In genomic region chr2:168758970-168759820, GRCh38 we compare ENCODE assay signal across 8 cellular contexts.
DNase-seq lines count a peak whose midpoint lies in the region; ATAC-seq lines count a peak whose summit lies in the region.

No MANE protein-coding gene starts in this region.

- H3K27ac Mint-ChIP-seq in stimulated activated memory B cell treated with anti-CD40 and anti-IgM and Interleukin-4, amounts not matched to agents 10 μg/mL and 1 μg/mL and 100 μg/mL, for 72 hours, result no peak overlapping the region

- no peak overlapping the region for H3K4me3 Mint-ChIP-seq in stimulated activated memory B cell treated with anti-CD40 and anti-IgM and Interleukin-4, amounts not matched to agents 10 μg/mL and 1 μg/mL and 100 μg/mL, for 72 hours

- no peaks in the 10 kb centered on the region for H3K36me3 Mint-ChIP-seq in stimulated activated memory B cell treated with anti-CD40 and anti-IgM and Interleukin-4, amounts not matched to agents 10 μg/mL and 1 μg/mL and 100 μg/mL, for 72 hours

- DNase-seq in DMS53 treated with DMSO at 0.1 percent for 48 hours (lab: John Stamatoyannopoulos, UW; ENCODE audit: unreplicated experiment), result peak; percentile 57
- peak; percentile 18 for DNase-seq in NCI-H446 treated with DMSO at 0.1 percent for 48 hours (lab: John Stamatoyannopoulos, UW)
- peak; percentile 34 for DNase-seq in amniotic stem cell (lab: John Stamatoyannopoulos, UW)
- DNase-seq in hepatic stellate cell (ENCODE audit: low spot score), result peak; percentile 40
- no peak for DNase-seq in 8988T

- no peaks in the 10 kb centered on the region for H3K27me3 Mint-ChIP-seq in stimulated activated memory B cell treated with anti-CD40 and anti-IgM and Interleukin-4, amounts not matched to agents 10 μg/mL and 1 μg/mL and 100 μg/mL, for 72 hours

- ATAC-seq in GM19025 (IDR thresholded peaks at IDR 0.05; ENCODE audit: low read depth, unreplicated experiment) (peak; percentile 68), HG03196 (IDR thresholded peaks at IDR 0.05; ENCODE audit: unreplicated experiment) (peak; percentile 67)
- peak; percentile 70 for ATAC-seq in stimulated activated memory B cell treated with anti-CD40 and anti-IgM and Interleukin-4, amounts not matched to agents 10 μg/mL and 1 μg/mL and 100 μg/mL, for 72 hours

- H3K9me3 Mint-ChIP-seq in stimulated activated memory B cell treated with anti-CD40 and anti-IgM and Interleukin-4, amounts not matched to agents 10 μg/mL and 1 μg/mL and 100 μg/mL, for 72 hours, result no peaks in the 10 kb centered on the region

- H3K4me1 Mint-ChIP-seq in stimulated activated memory B cell treated with anti-CD40 and anti-IgM and Interleukin-4, amounts not matched to agents 10 μg/mL and 1 μg/mL and 100 μg/mL, for 72 hours, result no peaks in the 10 kb centered on the region
